In the genomic region with DNA sequence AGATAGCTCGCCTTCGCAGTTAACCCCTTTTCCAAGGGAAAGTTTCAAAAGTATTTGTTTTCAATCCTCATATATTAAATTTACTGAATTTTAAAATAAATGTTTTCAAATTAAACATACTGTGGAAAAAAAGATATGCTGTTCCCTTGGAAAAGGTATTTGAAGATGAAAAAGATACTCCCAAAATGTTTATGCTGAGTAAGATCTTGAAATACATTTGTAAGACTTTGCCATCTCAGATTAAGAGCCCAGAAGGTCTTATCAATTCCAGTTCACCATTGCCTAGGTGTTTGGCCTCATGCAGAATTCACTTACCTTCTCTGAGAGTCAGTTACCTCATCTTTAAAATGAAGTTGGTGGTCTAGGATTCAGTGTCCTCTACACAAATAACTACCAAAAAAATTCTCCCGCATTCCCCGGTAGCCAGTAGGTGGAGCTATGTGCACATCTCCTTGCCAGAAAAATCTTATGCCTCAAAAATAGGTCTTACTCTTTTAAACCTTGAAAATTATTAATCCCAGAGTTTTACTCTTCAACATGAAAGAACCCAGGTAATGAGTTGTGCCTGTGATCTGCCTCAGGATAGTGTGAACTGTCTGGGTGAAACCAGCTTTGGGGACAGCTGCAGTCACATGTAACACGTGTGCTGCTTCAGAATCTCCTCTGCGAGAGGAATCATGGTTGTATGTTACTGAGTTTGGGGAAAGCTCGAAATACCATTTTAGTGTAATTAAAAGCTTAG, we compare ENCODE assay signal across 8 cellular contexts.
DNase-seq lines count a peak whose midpoint lies in the region; ATAC-seq, FAIRE-seq and TF ChIP-seq lines count a peak whose summit lies in the region.

No MANE protein-coding gene starts in this region.

- H3K27ac ChIP-seq in ovary (no peak overlapping the region), aorta (ENCODE audit: low read depth in 1 of 2, low read length in 2 of 2) (no peak overlapping the region)

- no peaks in the 10 kb centered on the region for H3K27me3 ChIP-seq in ovary
- no peaks in the 10 kb centered on the region for H3K27me3 ChIP-seq in aorta (ENCODE audit: control insufficient read depth in 1 of 2, insufficient read depth in 2 of 2, low read length in 1 of 2)

- intact Hi-C loops in ovary (cut with DNase I): loop anchor here in 3 of 4 donors (2.0 to 10.0 kb wide), 5 partner anchors 278 to 353 kb away; a partner anchor contains a TSS
- intact Hi-C loops in aorta (cut with DNase I): loop anchor here (1.0 to 5.0 kb wide), 5 partner anchors 38 to 348 kb away; a partner anchor contains a TSS

- TF ChIP-seq EP300 in ovary (IDR thresholded peaks at IDR 0.05): no peak

- H3K9me3 ChIP-seq in ovary (no peaks in the 10 kb centered on the region), aorta (ENCODE audit: control insufficient read depth, low read length) (no peaks in the 10 kb centered on the region)

- FAIRE-seq in GM12892 (lab: Jason Lieb, UNC): peak; percentile 24

- TF ChIP-seq CTCF in AG10803 (conservative IDR thresholded peaks at IDR 0.05; ENCODE audit: low read length) (peak; percentile 97), fibroblast of mammary gland (conservative IDR thresholded peaks at IDR 0.05; ENCODE audit: control insufficient read depth, insufficient read depth, low read depth, low read length) (peak; percentile 91), ovary (IDR thresholded peaks at IDR 0.05) (peak; percentile 50 to 62 (median 56))

- TF ChIP-seq POLR2A in GM12892 (IDR thresholded peaks at IDR 0.05; ENCODE audit: low read depth, low read length) (no peak), ovary (IDR thresholded peaks at IDR 0.05) (no peak)

- H3K4me1 ChIP-seq in ovary (ENCODE audit: insufficient read depth) (no peaks in the 10 kb centered on the region), aorta (ENCODE audit: control insufficient read depth in 1 of 2, insufficient read depth in 2 of 2, low read length in 2 of 2) (no peaks in the 10 kb centered on the region)

- WGBS in ovary, 3 donors: 60 to 67% (median 64%) methylated on average over 7 of the region's 7 CpGs
- WGBS in aorta, 2 donors: 55 to 62% methylated on average over 7 of the region's 7 CpGs

- H3K36me3 ChIP-seq in ovary (no peaks in the 10 kb centered on the region), aorta (ENCODE audit: control insufficient read depth in 1 of 2, insufficient read depth in 2 of 2, low read length in 1 of 2) (peaks cover 10 to 24% of the 10 kb centered on the region in 2 donors)

- DNase-seq in AG10803 (ENCODE audit: low read depth): peak; percentile 48
- DNase-seq in GM12892 (ENCODE audit: insufficient read length): peak; percentile 26
- DNase-seq in NCI-H748 (lab: John Stamatoyannopoulos, UW; ENCODE audit: unreplicated experiment): peak; percentile 22
- DNase-seq in activated T-cell treated with anti-CD3 and anti-CD28 coated beads for 4 hours: peak; percentile 49
- peak; percentile 51 for DNase-seq in fibroblast of mammary gland (ENCODE audit: low read depth)
- peak; percentile 25 to 65 (median 35) for DNase-seq in ovary
- no peak for DNase-seq in aorta

- H3K4me3 ChIP-seq in AG10803 (ENCODE audit: low read length) (no peak overlapping the region), fibroblast of mammary gland (ENCODE audit: control insufficient read depth, low read depth, low read length) (no peak overlapping the region), ovary (no peak overlapping the region), aorta (ENCODE audit: low read length in 2 of 2) (no peak overlapping the region)

- ATAC-seq in aorta (ENCODE audit: low FRiP score) (peak; percentile 71), GM21447 (IDR thresholded peaks at IDR 0.05; ENCODE audit: unreplicated experiment) (no peak)

Comparison
In these comparisons a context has a peak if more than half of its experiments do, and no peak if none do; other contexts are left out.
1. DNase-seq: peak in AG10803 (single experiment), GM12892 (single experiment), NCI-H748 (single experiment), activated T-cell treated with anti-CD3 and anti-CD28 coated beads for 4 hours (single experiment), fibroblast of mammary gland (single experiment) and ovary (5 of 5); none in aorta (0 of 2).
2. Peak in every context shown above with its lines, with median percentiles within 50 percentile points of each other: CTCF ChIP-seq.